ENCODE assay signal across 8 cellular contexts in the genomic region with DNA sequence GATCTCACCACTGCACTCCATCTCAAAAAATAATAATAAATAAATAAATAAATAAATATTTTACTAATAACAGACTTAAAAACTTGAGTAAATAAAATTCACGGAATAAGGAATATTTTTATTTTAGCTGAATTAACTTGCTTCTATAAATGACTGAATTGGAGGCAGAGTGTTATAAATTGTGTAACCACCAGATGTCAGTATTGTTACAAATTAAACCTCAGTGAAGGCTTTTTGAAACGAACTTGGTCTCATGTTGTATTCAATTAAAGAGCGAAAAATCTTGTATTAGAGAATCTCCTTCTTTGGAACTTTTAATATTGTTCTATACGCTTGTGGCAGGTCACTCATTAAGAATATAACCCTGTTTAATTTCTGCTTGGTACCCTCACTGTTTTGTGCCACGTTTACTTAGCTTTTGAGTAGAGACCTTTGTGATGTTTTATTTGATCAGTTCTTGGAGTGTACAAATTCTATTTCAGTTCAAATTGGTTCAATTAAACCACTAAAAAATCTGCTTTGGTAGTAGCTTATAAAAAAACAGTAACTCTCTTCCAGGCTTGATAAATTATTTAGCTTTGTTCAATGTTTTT. TPM values are rescaled to one million over a fixed set of nuclear protein-coding genes. Genes with fewer than 3 reads are reported as not detected.
A peak's percentile ranks its signal among the peaks of the same experiment; 100 is the strongest.
DNase-seq lines count a peak whose midpoint lies in the region; ATAC-seq and TF ChIP-seq lines count a peak whose summit lies in the region.

No MANE protein-coding gene starts in this region.

- no peak overlapping the region for H2AFZ ChIP-seq in OCI-LY7 (ENCODE audit: low read length)

- no peaks in the 10 kb centered on the region for H3K79me2 ChIP-seq in OCI-LY7 (ENCODE audit: insufficient read depth, low read depth, low read length)

- H3K27ac Mint-ChIP-seq in nephron progenitor cell, result no peak overlapping the region

- H3K9me3 ChIP-seq in OCI-LY7 (ENCODE audit: low read length), result no peaks in the 10 kb centered on the region

- no peaks in the 10 kb centered on the region for H3K36me3 ChIP-seq in OCI-LY7 (ENCODE audit: insufficient read depth, low read length)

- no peaks in the 10 kb centered on the region for H3K27me3 Mint-ChIP-seq in nephron progenitor cell (ENCODE audit: low read depth, poor library complexity)

- no peaks in the 10 kb centered on the region for H3K4me1 Mint-ChIP-seq in nephron progenitor cell

- H3K4me3 ChIP-seq in OCI-LY7 (ENCODE audit: low read depth, low read length, poor library complexity, severe bottlenecking) (no peak overlapping the region), dorsolateral prefrontal cortex (peak overlapping the region in 1 of 59 donors; percentile 17)

- DNase-seq in AG08396 (ENCODE audit: low spot score), result peak; percentile 29
- DNase-seq in KG1 (lab: John Stamatoyannopoulos, UW), result peak; percentile 24
- peak; percentile 33 for DNase-seq in OCI-LY7 (ENCODE audit: low spot score)
- no peak for DNase-seq in dorsolateral prefrontal cortex
- no peak for DNase-seq in nephron progenitor cell
- no peak for DNase-seq in posterior vena cava (ENCODE audit: low spot score)

- intact Hi-C loops in OCI-LY7 (cut with micrococcal nuclease; ENCODE audit: unreplicated experiment), result loop anchor here (2.0 kb wide), 2 partner anchors 100 to 738 kb away; no protein-coding TSS in a partner anchor
- intact Hi-C loops in dorsolateral prefrontal cortex (cut with DNase I), result loop anchor here (5.0 to 10.0 kb wide), 3 partner anchors 97 to 740 kb away; no protein-coding TSS in a partner anchor
- intact Hi-C loops in posterior vena cava (cut with DNase I), result loop anchor here in 1 of 2 donors (5.0 kb wide), 1 partner anchor 737 kb away; no protein-coding TSS in a partner anchor

- no peak overlapping the region for H3K4me2 ChIP-seq in OCI-LY7 (ENCODE audit: low read length)

- H3K9me2 ChIP-seq in OCI-LY7 (ENCODE audit: insufficient read depth, low read length), result no peaks in the 10 kb centered on the region

- peaks cover 0 to 15% (median 0%) of the 10 kb centered on the region in 45 donors for H3K27me3 ChIP-seq in dorsolateral prefrontal cortex

- CTCF ChIA-PET in OCI-LY7 (lab: Charles Lee; ENCODE audit: unreplicated experiment), result no interaction called here

- TF ChIP-seq CTCF in OCI-LY7 (conservative IDR thresholded peaks at IDR 0.05; ENCODE audit: low read length), result peak; percentile 80
- peak; percentile 65 to 91 (median 78) for TF ChIP-seq CTCF in dorsolateral prefrontal cortex (IDR thresholded peaks at IDR 0.05 in 54 of 56, conservative IDR thresholded peaks at IDR 0.05 in 2 of 56; ENCODE audit: low read depth in 1 of 56, partially characterized antibody in 56 of 56)
- peak; percentile 77 for TF ChIP-seq CTCF in nephron progenitor cell (IDR thresholded peaks at IDR 0.05)

- no peak overlapping the region for H3K27ac ChIP-seq in OCI-LY7 (ENCODE audit: low read depth, low read length, poor library complexity, severe bottlenecking)
- no peak overlapping the region for H3K27ac ChIP-seq in dorsolateral prefrontal cortex

- no peak overlapping the region for H3K4me3 Mint-ChIP-seq in nephron progenitor cell

- no peaks in the 10 kb centered on the region for H3K36me3 Mint-ChIP-seq in nephron progenitor cell (ENCODE audit: low read depth)

- H3K9me3 Mint-ChIP-seq in nephron progenitor cell, result no peaks in the 10 kb centered on the region

- no peaks in the 10 kb centered on the region for H4K20me1 ChIP-seq in OCI-LY7 (ENCODE audit: insufficient read depth, low read length)

- peak; percentile 84 for ATAC-seq in GM18511 (IDR thresholded peaks at IDR 0.05; ENCODE audit: unreplicated experiment)
- no peak for ATAC-seq in GM19455 (IDR thresholded peaks at IDR 0.05; ENCODE audit: unreplicated experiment)

- BruUV-seq in OCI-LY7 (replicated peaks; lab: Mats Ljungman, UMichigan), result no TSS peak

- H3K4me1 ChIP-seq in OCI-LY7 (ENCODE audit: insufficient read depth, low read length, poor library complexity, severe bottlenecking), result no peaks in the 10 kb centered on the region

- POLR2A ChIA-PET in OCI-LY7 (lab: Charles Lee), result interaction anchor here (0.8 kb wide), 1 partner anchor 14 kb away, joined by 3 read pairs; no protein-coding TSS in a partner anchor

RNA-seq across cellular contexts. Expression of gene SCIN, which starts 45.6 kb away (rescaled TPM):
- total RNA-seq in OCI-LY7 (2014; rRNA removed; shearing (Covaris generic)), result not detected in 2 replicates
- not detected in 2 replicates for total RNA-seq in OCI-LY7 (2022)
- 10 to 100 TPM in 32 of 120 experiments, 1 to 10 TPM in 87, under 1 TPM in 1; 0.99 to 44.7 (median 6.1) TPM for total RNA-seq in dorsolateral prefrontal cortex
- total RNA-seq in posterior vena cava, result under 1 TPM; 0.29 to 0.79 TPM

Comparison
In these comparisons a context has a peak if more than half of its experiments do, and no peak if none do; other contexts are left out.
1. DNase-seq: peak in AG08396 (single experiment), KG1 (single experiment) and OCI-LY7 (single experiment); none in dorsolateral prefrontal cortex (0 of 10), nephron progenitor cell (single experiment) and posterior vena cava (single experiment).
2. Peak in every context shown above with its lines, with median percentiles within 50 percentile points of each other: CTCF ChIP-seq.